Comparison of ENCODE assay signal across 9 cellular contexts in genomic region chr2:34519659-34520058, GRCh38.
"Had no signal": no experiment of that assay in that cellular context is flagged by ENCODE, and none has a peak within 500 bp of the region (broad histone marks: within the 10 kb centered on the region; RNA-seq: fewer than 3 reads in every experiment).

No MANE protein-coding gene starts in this region.

- H3K27ac Mint-ChIP-seq: GM23338, H9 had no signal

- H3K9ac ChIP-seq: KMS-11 had no signal

- H3K4me3 Mint-ChIP-seq: GM23338, H9 had no signal

- H2AFZ ChIP-seq: GM23338 had no signal

- FAIRE-seq: H1, H54 had no signal

- ATAC-seq: GM23338 had no signal

- DNase-seq: H9, HCEC 1CT, IMR-90, Karpas-422, KBM-7 had no signal

- H3K4me2 ChIP-seq: GM23338, KMS-11 had no signal

- H3K4me3 ChIP-seq: GM23338 had no signal

- H3K4me1 Mint-ChIP-seq: GM23338, H9 had no signal

- H3K27ac ChIP-seq: KMS-11 had no signal
